In genomic region chr17:74427048-74427762, GRCh38 we compare ENCODE assay signal across 11 cellular contexts. TPM values are rescaled to one million over a fixed set of nuclear protein-coding genes. Genes with fewer than 3 reads are reported as not detected.
A peak's percentile ranks its signal among the peaks of the same experiment; 100 is the strongest.
DNase-seq lines count a peak whose midpoint lies in the region; ATAC-seq and TF ChIP-seq lines count a peak whose summit lies in the region.
"Had no signal": no experiment of that assay in that cellular context is flagged by ENCODE, and none has a peak within 500 bp of the region (broad histone marks: within the 10 kb centered on the region; RNA-seq: fewer than 3 reads in every experiment).

No MANE protein-coding gene starts in this region.

- no peak overlapping the region for H3K27ac Mint-ChIP-seq in endodermal cell
- H3K27ac Mint-ChIP-seq: effector memory CD8-positive, alpha-beta T cell had no signal

- H3K4me3 Mint-ChIP-seq in endodermal cell: no peak overlapping the region
- H3K4me3 Mint-ChIP-seq: effector memory CD8-positive, alpha-beta T cell had no signal

- ATAC-seq in upper lobe of right lung: peak; percentile 37
- ATAC-seq: activated CD4-positive, CD25-positive, alpha-beta regulatory T cell treated with anti-CD3 and anti-CD28 coated beads, Interleukin-2, amount 50 U/mL, for 24 hours; effector memory CD8-positive, alpha-beta T cell had no signal

- H3K4me1 Mint-ChIP-seq in endodermal cell: peaks cover 34% of the 10 kb centered on the region

- no peak for TF ChIP-seq POLR2A in adrenal gland (IDR thresholded peaks at IDR 0.05)

- peaks cover 45% of the 10 kb centered on the region for H3K27me3 Mint-ChIP-seq in endodermal cell (ENCODE audit: insufficient read depth)

- H3K4me1 ChIP-seq in endodermal cell (ENCODE audit: control insufficient read depth, insufficient read depth, low read length): peaks cover 10% of the 10 kb centered on the region
- peaks cover 17% of the 10 kb centered on the region for H3K4me1 ChIP-seq in upper lobe of right lung
- H3K4me1 ChIP-seq in adrenal gland (replicated peaks in 1 of 2): peaks cover 13 to 21% of the 10 kb centered on the region in 2 donors

- no peaks in the 10 kb centered on the region for H3K36me3 Mint-ChIP-seq in endodermal cell (ENCODE audit: low read depth)

- H3K9me3 Mint-ChIP-seq in endodermal cell: peaks cover 8% of the 10 kb centered on the region
- H3K9me3 Mint-ChIP-seq: effector memory CD8-positive, alpha-beta T cell had no signal

- WGBS in endodermal cell (ENCODE audit: insufficient coverage in 1 of 2, insufficient read length in 1 of 2), 2 experiments: 64 to 70% methylated on average over 9 to 10 of the region's 10 CpGs
- 73 to 82% (median 79%) methylated on average over 7 to 10 of the region's 10 CpGs for WGBS in adrenal gland, 4 donors

- TF ChIP-seq CTCF in endodermal cell (conservative IDR thresholded peaks at IDR 0.05) (no peak), upper lobe of right lung (IDR thresholded peaks at IDR 0.05) (no peak), adrenal gland (IDR thresholded peaks at IDR 0.05) (no peak)

- H3K36me3 ChIP-seq in endodermal cell (ENCODE audit: control insufficient read depth, insufficient read depth, low read length) (no peaks in the 10 kb centered on the region), upper lobe of right lung (no peaks in the 10 kb centered on the region), adrenal gland (replicated peaks in 1 of 2) (no peaks in the 10 kb centered on the region)

- intact Hi-C loops in upper lobe of right lung (cut with DNase I) (no loop called here), adrenal gland (cut with DNase I) (no loop called here)

- no peak overlapping the region for H3K27ac ChIP-seq in endodermal cell (ENCODE audit: low read depth, low read length)
- H3K27ac ChIP-seq in upper lobe of right lung: peak overlapping the region; percentile 47
- peak overlapping the region in 1 of 5 donors; percentile 34 for H3K27ac ChIP-seq in adrenal gland

- H3K9me3 ChIP-seq in endodermal cell (ENCODE audit: control insufficient read depth, low read length) (no peaks in the 10 kb centered on the region), upper lobe of right lung (no peaks in the 10 kb centered on the region), adrenal gland (replicated peaks in 1 of 3) (no peaks in the 10 kb centered on the region)

- H3K4me3 ChIP-seq in endodermal cell (ENCODE audit: low read length) (no peak overlapping the region), upper lobe of right lung (no peak overlapping the region), adrenal gland (no peak overlapping the region)

- DNase-seq in LoVo (ENCODE audit: low spot score): peak; percentile 28
- DNase-seq in endodermal cell: peak; percentile 71
- peak; percentile 46 for DNase-seq in medulla oblongata (ENCODE audit: extremely low spot score)
- DNase-seq in upper lobe of right lung: peak; percentile 69
- no peak for DNase-seq in DMS114 treated with DMSO at 0.1 percent for 48 hours (lab: John Stamatoyannopoulos, UW; ENCODE audit: unreplicated experiment)
- DNase-seq in adrenal gland: no peak
- no peak for DNase-seq in central memory CD4-positive, alpha-beta T cell
- DNase-seq: effector memory CD8-positive, alpha-beta T cell; NCI-H1436 had no signal

- H3K9ac ChIP-seq in endodermal cell (ENCODE audit: extremely low read depth, low read length, poor library complexity, severe bottlenecking): no peak overlapping the region

- H3K27me3 ChIP-seq in endodermal cell (ENCODE audit: control insufficient read depth, insufficient read depth, low read length, poor library complexity, severe bottlenecking): no peaks in the 10 kb centered on the region
- H3K27me3 ChIP-seq in upper lobe of right lung: peaks cover 17% of the 10 kb centered on the region
- no peaks in the 10 kb centered on the region for H3K27me3 ChIP-seq in adrenal gland

RNA-seq across cellular contexts. Expression of gene GPRC5C, which starts 4.7 kb away (rescaled TPM):
- total RNA-seq in endodermal cell (10 to 100 TPM; 57.0 to 73.4 TPM), upper lobe of right lung (48.6 TPM), adrenal gland (10 to 100 TPM; 20.1 to 67.2 (median 32.3) TPM)
- 24.5 TPM for polyA plus RNA-seq in endodermal cell (2013, experiment 1 of 2)
- polyA plus RNA-seq in endodermal cell (2013, experiment 2 of 2): 23.3 TPM
- polyA plus RNA-seq in adrenal gland: 10 to 100 TPM in 2 of 3 donors, 1 to 10 TPM in 1; 2.7 to 29.8 (median 18.2) TPM

RNA-seq across cellular contexts. Expression of gene CD300A, which starts 39.2 kb away (rescaled TPM):
- not detected for total RNA-seq in endodermal cell
- not detected for polyA plus RNA-seq in endodermal cell (2013, experiment 1 of 2)
- not detected for polyA plus RNA-seq in endodermal cell (2013, experiment 2 of 2)
- 17.5 TPM for total RNA-seq in upper lobe of right lung
- 10 to 100 TPM in 6 of 8 donors, 1 to 10 TPM in 2; 6.0 to 26.6 (median 15.9) TPM for total RNA-seq in adrenal gland
- 10 to 100 TPM in 1 of 3 donors, 1 to 10 TPM in 2; 7.3 to 11.7 (median 8.5) TPM for polyA plus RNA-seq in adrenal gland
- total RNA-seq: Daoy had no signal

RNA-seq across cellular contexts. Expression of gene GPR142, which starts 59.9 kb away (rescaled TPM):
- total RNA-seq in endodermal cell (under 1 TPM; 0.29 to 0.92 TPM), upper lobe of right lung (not detected), adrenal gland (not detected)
- 0.21 TPM for polyA plus RNA-seq in endodermal cell (2013, experiment 1 of 2)
- not detected for polyA plus RNA-seq in endodermal cell (2013, experiment 2 of 2)
- polyA plus RNA-seq in adrenal gland: under 1 TPM in 1 of 3 donors, not detected in 2; 0.13 TPM
- total RNA-seq: Daoy had no signal

Comparison
In these comparisons a context has a peak if more than half of its experiments do, and no peak if none do; other contexts are left out.
1. DNase-seq: peak in LoVo (single experiment), endodermal cell (single experiment), medulla oblongata (single experiment) and upper lobe of right lung (single experiment); none in DMS114 treated with DMSO at 0.1 percent for 48 hours (single experiment), adrenal gland (0 of 7) and central memory CD4-positive, alpha-beta T cell (single experiment).
2. RNA of gene CD300A, which starts 39.2 kb away (total RNA-seq): 17.5 TPM in upper lobe of right lung (single experiment) and 6.0 to 26.6 TPM in adrenal gland; not detected in endodermal cell; every median in the first group is over 4 times any median in the second.